ENCODE assay signal across 20 cellular contexts in the genomic region with DNA sequence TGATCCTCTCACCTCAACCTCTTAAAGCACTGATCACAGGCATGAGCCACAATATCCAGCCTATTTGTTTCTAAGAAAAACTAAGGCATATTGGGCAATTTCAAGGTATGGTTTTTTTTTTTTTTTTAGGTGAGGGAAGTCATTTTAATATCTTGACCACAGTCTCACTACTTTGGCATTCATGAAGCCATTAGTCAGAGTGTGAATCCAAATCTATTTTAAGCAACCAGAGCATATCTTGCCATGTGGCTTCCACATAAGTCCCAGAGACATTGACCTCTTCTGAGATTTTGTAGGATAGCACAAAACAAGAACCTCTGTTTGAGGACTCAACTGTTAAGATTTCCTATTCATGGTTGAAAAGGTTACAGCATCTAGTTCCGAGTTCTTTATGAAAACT.
DNase-seq lines count a peak whose midpoint lies in the region; ATAC-seq and TF ChIP-seq lines count a peak whose summit lies in the region.
"Had no signal": no experiment of that assay in that cellular context is flagged by ENCODE, and none has a peak within 500 bp of the region (broad histone marks: within the 10 kb centered on the region; RNA-seq: fewer than 3 reads in every experiment).

No MANE protein-coding gene starts in this region.

- TF ChIP-seq CTCF in AG09309 (IDR thresholded peaks at IDR 0.05; ENCODE audit: control insufficient read depth, insufficient read depth, low read depth, low read length, missing control alignments): no peak
- TF ChIP-seq CTCF in foreskin fibroblast (IDR thresholded peaks at IDR 0.05; ENCODE audit: low read depth, low read length): no peak

- DNase-seq in AG09309 (ENCODE audit: low read depth) (peak; percentile 40), GM03348 (ENCODE audit: low spot score) (peak; percentile 79), M059J (ENCODE audit: low read depth) (peak; percentile 29), foreskin fibroblast (peak; percentile 46 to 58), H4 (ENCODE audit: low spot score) (no peak), SK-N-DZ (ENCODE audit: low spot score) (no peak), cerebellar cortex (ENCODE audit: low spot score) (no peak)
- DNase-seq: BE2C; CD4-positive, alpha-beta T cell; DMS153; KG1; NCI-H1417 treated with DMSO at 0.1 percent for 48 hours; NCI-H2029 treated with DMSO at 0.1 percent for 48 hours; NCI-H446 treated with DMSO at 0.1 percent for 48 hours; SHP77; T1000 had no signal

- no peak for ATAC-seq in GM18858 (IDR thresholded peaks at IDR 0.05; ENCODE audit: unreplicated experiment)
- ATAC-seq: HCT116, HepG2, SK-N-SH treated with all-trans-retinoic acid at 6 μM for 48 hours had no signal

- H3K4me3 ChIP-seq in AG09309 (ENCODE audit: control insufficient read depth, low read depth, low read length): no peak overlapping the region
- no peak overlapping the region for H3K4me3 ChIP-seq in foreskin fibroblast (ENCODE audit: low read depth in 1 of 2, low read length in 2 of 2)

Comparison
In these comparisons a context has a peak if more than half of its experiments do, and no peak if none do; other contexts are left out.
1. DNase-seq: peak in AG09309 (single experiment), GM03348 (single experiment), M059J (single experiment) and foreskin fibroblast (2 of 2); none in H4 (single experiment), SK-N-DZ (single experiment) and cerebellar cortex (single experiment).